8 cellular contexts compared by ENCODE assay signal in the genomic region with DNA sequence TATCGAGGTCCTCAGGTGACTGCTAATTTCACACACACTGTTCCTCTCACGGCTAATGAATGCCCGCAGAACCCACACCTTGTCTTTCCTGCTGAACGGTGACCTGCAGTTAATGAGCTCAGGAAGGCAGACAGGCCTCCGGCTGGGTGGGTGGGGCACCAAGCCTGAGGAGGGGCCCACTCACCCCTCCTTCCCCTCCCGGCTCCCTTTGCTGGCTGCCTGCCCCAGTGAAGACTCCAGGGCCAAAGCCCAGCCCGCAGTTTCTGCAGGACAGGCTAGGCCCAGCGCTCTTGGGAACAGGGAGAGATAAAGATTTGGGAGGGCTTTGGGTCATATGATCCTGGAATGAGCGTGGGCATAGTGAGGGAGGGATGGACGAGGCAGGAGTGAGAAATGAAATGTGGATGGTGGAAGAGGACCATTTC. TPM values are rescaled to one million over a fixed set of nuclear protein-coding genes. Genes with fewer than 3 reads are reported as not detected.
DNase-seq lines count a peak whose midpoint lies in the region; ATAC-seq and TF ChIP-seq lines count a peak whose summit lies in the region.

No MANE protein-coding gene starts in this region.

- H2AFZ ChIP-seq in OCI-LY7 (ENCODE audit: low read length): no peak overlapping the region

- no peak overlapping the region for H3K27ac ChIP-seq in OCI-LY7 (ENCODE audit: low read depth, low read length, poor library complexity, severe bottlenecking)

- no peaks in the 10 kb centered on the region for H3K9me3 ChIP-seq in OCI-LY7 (ENCODE audit: low read length)

- DNase-seq in H7: peak; percentile 95
- DNase-seq in NCI-H748 treated with DMSO at 0.1 percent for 48 hours (lab: John Stamatoyannopoulos, UW): peak; percentile 100
- peak; percentile 30 for DNase-seq in glomerular visceral epithelial cell (ENCODE audit: extremely low spot score)
- peak; percentile 54 for DNase-seq in retina
- DNase-seq in T-helper 2 cell: no peak
- DNase-seq in OCI-LY7 (ENCODE audit: low spot score): no peak

- H3K4me2 ChIP-seq in OCI-LY7 (ENCODE audit: low read length): no peak overlapping the region

- peaks cover 43% of the 10 kb centered on the region for H3K27me3 ChIP-seq in H7 (ENCODE audit: control insufficient read depth, insufficient read depth, low read length)

- no peaks in the 10 kb centered on the region for H3K9me2 ChIP-seq in OCI-LY7 (ENCODE audit: insufficient read depth, low read length)

- CTCF ChIA-PET in OCI-LY7 (lab: Charles Lee; ENCODE audit: unreplicated experiment): no interaction called here

- BruUV-seq in OCI-LY7 (replicated peaks; lab: Mats Ljungman, UMichigan): no TSS peak

- intact Hi-C loops in OCI-LY7 (cut with micrococcal nuclease; ENCODE audit: unreplicated experiment): no loop called here

- H3K4me3 ChIP-seq in H7 (ENCODE audit: insufficient read depth, low read depth, low read length) (no peak overlapping the region), OCI-LY7 (ENCODE audit: low read depth, low read length, poor library complexity, severe bottlenecking) (no peak overlapping the region)

- TF ChIP-seq CTCF in OCI-LY7 (conservative IDR thresholded peaks at IDR 0.05; ENCODE audit: low read length): no peak

- ATAC-seq in GM18867 (IDR thresholded peaks at IDR 0.05; ENCODE audit: unreplicated experiment) (no peak), GM21619 (IDR thresholded peaks at IDR 0.05; ENCODE audit: unreplicated experiment) (no peak)

- no peaks in the 10 kb centered on the region for H3K4me1 ChIP-seq in OCI-LY7 (ENCODE audit: insufficient read depth, low read length, poor library complexity, severe bottlenecking)

- no peaks in the 10 kb centered on the region for H3K79me2 ChIP-seq in OCI-LY7 (ENCODE audit: insufficient read depth, low read depth, low read length)

- POLR2A ChIA-PET in OCI-LY7 (lab: Charles Lee): no interaction called here

- H3K36me3 ChIP-seq in H7 (replicated peaks; ENCODE audit: control insufficient read depth, insufficient read depth, low read length) (no peaks in the 10 kb centered on the region), OCI-LY7 (ENCODE audit: insufficient read depth, low read length) (no peaks in the 10 kb centered on the region)

- no peaks in the 10 kb centered on the region; the same call in 1 of the 2 replicates for H4K20me1 ChIP-seq in OCI-LY7 (ENCODE audit: insufficient read depth, low read length)

RNA-seq across cellular contexts. Expression of gene FOXO6, which starts 26.4 kb away (rescaled TPM):
- 0.97 and 1.00 TPM in 2 replicates for total RNA-seq in H7 (2014; rRNA removed; shearing (Covaris generic))
- not detected in 2 replicates for total RNA-seq in OCI-LY7 (2014; rRNA removed; shearing (Covaris generic))
- total RNA-seq in OCI-LY7 (2022): not detected in 2 replicates

Comparison
In these comparisons a context has a peak if more than half of its experiments do, and no peak if none do; other contexts are left out.
1. DNase-seq: peak in H7 (single experiment), NCI-H748 treated with DMSO at 0.1 percent for 48 hours (single experiment), glomerular visceral epithelial cell (single experiment) and retina (single experiment); none in T-helper 2 cell (0 of 5) and OCI-LY7 (single experiment).